ENCODE assay signal across 16 cellular contexts in the genomic region with DNA sequence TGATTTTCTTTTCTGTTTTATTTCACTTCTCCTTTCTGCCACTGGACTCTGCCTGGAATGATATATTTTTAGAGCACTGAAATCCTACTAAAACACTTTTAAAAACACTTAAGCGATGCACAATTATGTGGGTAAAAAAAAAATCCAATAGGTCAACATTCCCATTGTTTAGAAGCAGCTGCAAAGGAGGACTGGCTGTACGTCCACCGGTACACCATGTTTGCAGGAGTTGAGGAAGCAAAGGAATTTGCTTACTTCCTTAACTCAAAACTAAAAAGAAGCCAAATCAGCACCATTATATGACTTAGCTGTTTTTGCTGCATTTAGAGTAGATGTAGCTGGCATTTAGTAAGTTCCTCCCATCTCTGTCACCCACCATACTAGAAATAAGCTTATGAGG.
A peak's percentile ranks its signal among the peaks of the same experiment; 100 is the strongest.
DNase-seq lines count a peak whose midpoint lies in the region; ATAC-seq, FAIRE-seq and TF ChIP-seq lines count a peak whose summit lies in the region.
"Had no signal": no experiment of that assay in that cellular context is flagged by ENCODE, and none has a peak within 500 bp of the region (broad histone marks: within the 10 kb centered on the region; RNA-seq: fewer than 3 reads in every experiment).

No MANE protein-coding gene starts in this region.

- H3K27me3 ChIP-seq in psoas muscle (ENCODE audit: insufficient read depth in 3 of 3, low read length in 2 of 3): no peaks in the 10 kb centered on the region

- no peak for FAIRE-seq in urothelium cell line (lab: Jason Lieb, UNC)
- FAIRE-seq: HTR-8/SVneo had no signal

- H3K4me3 ChIP-seq in psoas muscle: no peak overlapping the region

- no peak overlapping the region for H3K27ac Mint-ChIP-seq in activated CD8-positive, alpha-beta T cell treated with anti-CD3 and anti-CD28 coated beads for 36 hours
- H3K27ac Mint-ChIP-seq: CD4-positive, alpha-beta memory T cell; HFFc6 had no signal

- no peaks in the 10 kb centered on the region for H3K9me3 ChIP-seq in psoas muscle

- no peak overlapping the region for H3K4me3 Mint-ChIP-seq in activated CD8-positive, alpha-beta T cell treated with anti-CD3 and anti-CD28 coated beads for 36 hours
- H3K4me3 Mint-ChIP-seq: CD4-positive, alpha-beta memory T cell; HFFc6 had no signal

- TF ChIP-seq CTCF in psoas muscle (IDR thresholded peaks at IDR 0.05): no peak
- TF ChIP-seq CTCF in activated CD8-positive, alpha-beta T cell treated with anti-CD3 and anti-CD28 coated beads for 36 hours (IDR thresholded peaks at IDR 0.05): no peak

- POLR2A ChIA-PET in activated CD8-positive, alpha-beta T cell treated with anti-CD3 and anti-CD28 coated beads for 36 hours (lab: Charles Lee): interaction anchor here (0.7 kb wide), 1 partner anchor 60 kb away, joined by 3 read pairs; no protein-coding TSS in a partner anchor

- H3K4me1 ChIP-seq in psoas muscle: no peaks in the 10 kb centered on the region

- no peaks in the 10 kb centered on the region for H3K36me3 ChIP-seq in psoas muscle (ENCODE audit: insufficient read depth in 1 of 2, low read depth in 1 of 2)

- peak overlapping the region; percentile 5 for H3K27ac ChIP-seq in psoas muscle

- H3K9me3 Mint-ChIP-seq in activated CD8-positive, alpha-beta T cell treated with anti-CD3 and anti-CD28 coated beads for 36 hours: no peaks in the 10 kb centered on the region
- H3K9me3 Mint-ChIP-seq: CD4-positive, alpha-beta memory T cell had no signal

- no peaks in the 10 kb centered on the region for H3K4me1 Mint-ChIP-seq in activated CD8-positive, alpha-beta T cell treated with anti-CD3 and anti-CD28 coated beads for 36 hours (ENCODE audit: low read depth)
- H3K4me1 Mint-ChIP-seq: CD4-positive, alpha-beta memory T cell had no signal

- no peak for ATAC-seq in psoas muscle
- no peak for ATAC-seq in activated CD8-positive, alpha-beta T cell treated with anti-CD3 and anti-CD28 coated beads for 36 hours

- 56 to 74% (median 65%) methylated on average over 3 of the region's 3 CpGs for WGBS in psoas muscle, 3 donors

- no peaks in the 10 kb centered on the region for H3K36me3 Mint-ChIP-seq in activated CD8-positive, alpha-beta T cell treated with anti-CD3 and anti-CD28 coated beads for 36 hours (ENCODE audit: low read depth)
- H3K36me3 Mint-ChIP-seq: CD4-positive, alpha-beta memory T cell had no signal

- intact Hi-C loops in psoas muscle (cut with DNase I): no loop called here
- intact Hi-C loops in activated CD8-positive, alpha-beta T cell treated with anti-CD3 and anti-CD28 coated beads for 36 hours (cut with micrococcal nuclease): no loop called here

- CTCF ChIA-PET in activated CD8-positive, alpha-beta T cell treated with anti-CD3 and anti-CD28 coated beads for 36 hours (lab: Charles Lee): no interaction called here

- peak; percentile 58 for DNase-seq in DMS53 (lab: John Stamatoyannopoulos, UW)
- DNase-seq in NCI-H774 (lab: John Stamatoyannopoulos, UW): peak; percentile 10
- DNase-seq in glomerular endothelial cell (ENCODE audit: extremely low read depth, low read depth, low spot score): peak; percentile 57
- no peak for DNase-seq in psoas muscle
- DNase-seq in globus pallidus (ENCODE audit: low spot score): no peak
- DNase-seq in activated CD8-positive, alpha-beta T cell treated with anti-CD3 and anti-CD28 coated beads for 36 hours: no peak
- DNase-seq in urothelium cell line (ENCODE audit: low spot score): no peak
- DNase-seq in NCI-H2081 treated with DMSO at 0.1 percent for 48 hours (lab: John Stamatoyannopoulos, UW): no peak
- DNase-seq: ACHN; CD4-positive, alpha-beta memory T cell; HFFc6; NCI-H1092 treated with DMSO at 0.1 percent for 48 hours; NCI-H187; NCI-H446 treated with DMSO at 0.1 percent for 48 hours; SIG-M5 had no signal

- H3K27me3 Mint-ChIP-seq in activated CD8-positive, alpha-beta T cell treated with anti-CD3 and anti-CD28 coated beads for 36 hours: no peaks in the 10 kb centered on the region

Comparison
In these comparisons a context has a peak if more than half of its experiments do, and no peak if none do; other contexts are left out.
1. DNase-seq: peak in DMS53 (single experiment), NCI-H774 (single experiment) and glomerular endothelial cell (single experiment); none in psoas muscle (0 of 2), globus pallidus (single experiment), activated CD8-positive, alpha-beta T cell treated with anti-CD3 and anti-CD28 coated beads for 36 hours (single experiment), urothelium cell line (single experiment) and NCI-H2081 treated with DMSO at 0.1 percent for 48 hours (single experiment).